Comparison of ENCODE assay signal across 8 cellular contexts in genomic region chr14:99971929-99972747, GRCh38.
DNase-seq lines count a peak whose midpoint lies in the region; ATAC-seq and TF ChIP-seq lines count a peak whose summit lies in the region.

No MANE protein-coding gene starts in this region.

- no peak overlapping the region for H3K27ac ChIP-seq in OCI-LY7 (ENCODE audit: low read depth, low read length, poor library complexity, severe bottlenecking)
- peak overlapping the region; percentile 67 to 80 for H3K27ac ChIP-seq in testis

- H3K4me2 ChIP-seq in OCI-LY7 (ENCODE audit: low read length) = peak overlapping the region; percentile 90

- H3K4me1 Mint-ChIP-seq in memory B cell = peaks cover 6% of the 10 kb centered on the region

- peak overlapping the region; percentile 87 for H3K4me3 Mint-ChIP-seq in memory B cell

- H3K9me2 ChIP-seq in OCI-LY7 (ENCODE audit: insufficient read depth, low read length) = no peaks in the 10 kb centered on the region

- H3K27ac Mint-ChIP-seq in memory B cell = no peak overlapping the region

- intact Hi-C loops in OCI-LY7 (cut with micrococcal nuclease; ENCODE audit: unreplicated experiment) = loop anchor here (10.0 kb wide), 1 partner anchor 403 kb away; the partner anchor contains the start of gene WDR25
- intact Hi-C loops in testis (cut with DNase I; ENCODE audit: low total_unique reads) = loop anchor here (5.0 kb wide), 1 partner anchor 220 kb away; no protein-coding TSS in a partner anchor

- peaks cover 31% of the 10 kb centered on the region for H3K27me3 Mint-ChIP-seq in memory B cell

- no peaks in the 10 kb centered on the region for H3K79me2 ChIP-seq in OCI-LY7 (ENCODE audit: insufficient read depth, low read depth, low read length)

- no peak for TF ChIP-seq POLR2A in testis (IDR thresholded peaks at IDR 0.05)

- BruUV-seq in OCI-LY7 (replicated peaks; lab: Mats Ljungman, UMichigan) = no TSS peak

- DNase-seq in OCI-LY7 (ENCODE audit: low spot score) (peak; percentile 19), cardiac fibroblast (ENCODE audit: low read depth in 2 of 2) (peak in 1 of 2 donors; percentile 23), memory B cell (ENCODE audit: low spot score in 2 of 2) (peak; percentile 6 to 29), testis (no peak), dedifferentiated amniotic fluid mesenchymal stem cell (ENCODE audit: extremely low spot score) (no peak)

- H3K36me3 ChIP-seq in OCI-LY7 (ENCODE audit: insufficient read depth, low read length) = no peaks in the 10 kb centered on the region
- no peaks in the 10 kb centered on the region for H3K36me3 ChIP-seq in testis (ENCODE audit: low read depth, missing control alignments)

- no peaks in the 10 kb centered on the region; the same call in 1 of the 2 replicates for H4K20me1 ChIP-seq in OCI-LY7 (ENCODE audit: insufficient read depth, low read length)

- peak overlapping the region; percentile 60; the same call in 1 of the 2 replicates for H2AFZ ChIP-seq in OCI-LY7 (ENCODE audit: low read length)

- H3K4me3 ChIP-seq in OCI-LY7 (ENCODE audit: low read depth, low read length, poor library complexity, severe bottlenecking) (peak overlapping the region; percentile 76), cardiac fibroblast (replicated peaks in 1 of 2; ENCODE audit: low read depth in 2 of 2, low read length in 2 of 2) (peak overlapping the region; percentile 84 to 98), testis (peak overlapping the region; percentile 77 to 82)

- H3K9me3 ChIP-seq in OCI-LY7 (ENCODE audit: low read length) = no peaks in the 10 kb centered on the region
- no peaks in the 10 kb centered on the region for H3K9me3 ChIP-seq in testis

- POLR2A ChIA-PET in OCI-LY7 (lab: Charles Lee) = interaction anchor here (1.1 kb wide), 1 partner anchor 10 kb away, joined by 3 read pairs; no protein-coding TSS in a partner anchor

- CTCF ChIA-PET in OCI-LY7 (lab: Charles Lee; ENCODE audit: unreplicated experiment) = no interaction called here

- H3K9me3 Mint-ChIP-seq in memory B cell = no peaks in the 10 kb centered on the region

- H3K36me3 Mint-ChIP-seq in memory B cell = peaks cover 3% of the 10 kb centered on the region

- ATAC-seq in GM18502 (IDR thresholded peaks at IDR 0.05; ENCODE audit: poor library complexity, unreplicated experiment) (peak; percentile 42), HG02852 (IDR thresholded peaks at IDR 0.05; ENCODE audit: unreplicated experiment) (peak; percentile 28), memory B cell (ENCODE audit: low read depth) (peak; percentile 14), GM19328 (IDR thresholded peaks at IDR 0.05; ENCODE audit: unreplicated experiment) (no peak)

- peaks cover 15% of the 10 kb centered on the region for H3K4me1 ChIP-seq in OCI-LY7 (ENCODE audit: insufficient read depth, low read length, poor library complexity, severe bottlenecking)
- peaks cover 26% of the 10 kb centered on the region for H3K4me1 ChIP-seq in testis

- TF ChIP-seq CTCF in OCI-LY7 (conservative IDR thresholded peaks at IDR 0.05; ENCODE audit: low read length) (no peak), cardiac fibroblast (IDR thresholded peaks at IDR 0.05; ENCODE audit: low read depth, low read length) (no peak), testis (IDR thresholded peaks at IDR 0.05) (no peak)

- no peaks in the 10 kb centered on the region for H3K27me3 ChIP-seq in testis

- WGBS in testis, 2 donors = 0 to 2% methylated on average over 23 to 31 of the region's 81 CpGs

Comparison
In these comparisons a context has a peak if more than half of its experiments do, and no peak if none do; other contexts are left out.
1. DNase-seq: peak in OCI-LY7 (single experiment) and memory B cell (2 of 2); none in testis (single experiment) and dedifferentiated amniotic fluid mesenchymal stem cell (single experiment).
2. Peak in every context shown above with its lines, with median percentiles within 50 percentile points of each other: H3K4me3 ChIP-seq.